In the genomic region with DNA sequence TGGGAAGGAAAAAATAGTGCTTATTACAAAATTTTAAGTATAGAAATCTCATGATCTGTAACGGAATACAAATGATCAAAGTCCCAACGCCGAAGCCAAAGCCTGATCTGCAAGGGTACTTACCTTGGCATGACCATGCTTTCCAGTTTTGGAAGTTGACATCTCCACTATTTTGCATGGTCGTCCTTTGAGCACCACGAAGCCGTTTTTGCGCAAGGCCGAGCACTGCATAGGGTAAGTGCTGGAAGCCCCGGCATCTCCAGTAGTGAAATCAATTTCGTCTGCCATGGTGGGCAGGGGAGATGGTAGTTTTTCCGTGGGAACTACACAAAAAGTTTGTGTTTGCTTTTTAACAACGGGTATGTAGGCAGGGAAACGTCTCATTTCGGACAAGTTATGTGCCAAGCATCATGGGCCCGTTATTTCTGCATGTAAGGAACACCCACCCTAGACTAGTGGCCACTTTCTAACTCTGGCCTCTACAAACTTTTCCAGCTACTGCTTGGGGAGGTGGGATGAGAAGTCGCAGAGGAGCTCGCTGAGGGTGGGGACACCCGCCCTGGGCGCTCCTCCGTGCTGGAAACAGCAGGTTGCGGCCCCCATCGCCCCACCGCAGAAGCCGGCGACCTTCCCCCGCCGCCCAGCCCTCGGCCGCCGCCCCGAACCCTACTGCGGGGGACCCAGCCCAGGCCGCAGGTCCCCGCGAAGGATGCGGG, we compare ENCODE assay signal across 8 cellular contexts. TPM values are rescaled to one million over a fixed set of nuclear protein-coding genes. Genes with fewer than 3 reads are reported as not detected.
A peak's percentile ranks its signal among the peaks of the same experiment; 100 is the strongest.
DNase-seq lines count a peak whose midpoint lies in the region; ATAC-seq, FAIRE-seq and TF ChIP-seq lines count a peak whose summit lies in the region.

No MANE protein-coding gene starts in this region.

- H3K27ac ChIP-seq in GM12878 (ENCODE audit: control insufficient read depth, insufficient read depth): no peak overlapping the region

- 0 out of 4 replicates have a peak, but pooled peaks cover 0 to 3% of the 10 kb centered on the region in 2 experiments for H3K27me3 ChIP-seq in GM12878 (replicated peaks in 1 of 2; ENCODE audit: control insufficient read depth in 2 of 2, insufficient read depth in 2 of 2, low read length in 1 of 2)

- H3K4me3 Mint-ChIP-seq in stimulated activated naive CD8-positive, alpha-beta T cell treated with anti-CD3 and anti-CD28 coated beads, Interleukin-15, Interleukin-2, amounts not matched to agents 100 ng/mL and 50 ng/mL, for 24 hours: peak overlapping the region; percentile 91

- RAD21 ChIA-PET in GM12878 (lab: Charles Lee; ENCODE audit: unreplicated experiment): no interaction called here

- no peak for FAIRE-seq in GM12878 (lab: Jason Lieb, UNC)

- TF ChIP-seq CTCF in GM12878 (IDR thresholded peaks at IDR 0.05 in 2 of 3, conservative IDR thresholded peaks at IDR 0.05 in 1 of 3; ENCODE audit: control insufficient read depth in 2 of 3, extremely low read depth in 1 of 3, insufficient read depth in 1 of 3, low read depth in 3 of 3, low read length in 3 of 3): no peak

- POLR2A ChIA-PET in GM12878 (lab: Charles Lee): no interaction called here

- peaks cover 8% of the 10 kb centered on the region for H3K9me3 ChIP-seq in GM12878 (replicated peaks; ENCODE audit: control insufficient read depth, insufficient read depth, low read length)

- no TSS peak for BruUV-seq in GM12878 (replicated peaks; lab: Mats Ljungman, UMichigan)

- CTCF ChIA-PET in GM12878 (lab: Yijun Ruan, JAX): interaction anchor here (0.7 kb wide), 1 partner anchor 60 kb away, joined by 3 read pairs; no protein-coding TSS in a partner anchor

- H3K4me1 Mint-ChIP-seq in stimulated activated naive CD8-positive, alpha-beta T cell treated with anti-CD3 and anti-CD28 coated beads, Interleukin-15, Interleukin-2, amounts not matched to agents 100 ng/mL and 50 ng/mL, for 24 hours (ENCODE audit: low read depth): peaks cover 18% of the 10 kb centered on the region

- no peak for TF ChIP-seq RAD21 in GM12878 (IDR thresholded peaks at IDR 0.05; ENCODE audit: insufficient read depth, low read depth, low read length)

- peak overlapping the region; percentile 93 for H3K4me2 ChIP-seq in GM12878 (ENCODE audit: control insufficient read depth, insufficient read depth)

- DNase-seq in NCI-H82 (lab: John Stamatoyannopoulos, UW): peak; percentile 60
- DNase-seq in NCI-H82 treated with DMSO at 0.1 percent for 48 hours (lab: John Stamatoyannopoulos, UW; ENCODE audit: unreplicated experiment): no peak
- DNase-seq in LHCN-M2 (ENCODE audit: low read depth): peak; percentile 36
- no peak for DNase-seq in GM12878 (ENCODE audit: low read depth, low spot score)
- DNase-seq in iris pigment epithelial cell (ENCODE audit: low read depth): peak; percentile 24

- SMC1A ChIA-PET in GM12878 (lab: Charles Lee; ENCODE audit: uncharacterized antibody, unreplicated experiment): no interaction called here

- H3K27ac Mint-ChIP-seq in stimulated activated naive CD8-positive, alpha-beta T cell treated with anti-CD3 and anti-CD28 coated beads, Interleukin-15, Interleukin-2, amounts not matched to agents 100 ng/mL and 50 ng/mL, for 24 hours: no peak overlapping the region

- intact Hi-C loops in GM12878 (cut with micrococcal nuclease; ENCODE audit: unreplicated experiment): loop anchor here (5.0 kb wide), 1 partner anchor 35 kb away; the partner anchor contains the start of gene RPL22L1

- H3K27me3 Mint-ChIP-seq in stimulated activated naive CD8-positive, alpha-beta T cell treated with anti-CD3 and anti-CD28 coated beads, Interleukin-15, Interleukin-2, amounts not matched to agents 100 ng/mL and 50 ng/mL, for 24 hours: no peaks in the 10 kb centered on the region

- peak overlapping the region; percentile 59; the same call in 1 of the 2 replicates for H3K9ac ChIP-seq in GM12878 (ENCODE audit: control insufficient read depth, insufficient read depth, low read length)

- H3K36me3 ChIP-seq in GM12878 (ENCODE audit: control insufficient read depth in 2 of 2, insufficient read depth in 2 of 2, low read length in 1 of 2): no peaks in the 10 kb centered on the region

- peaks cover 11% of the 10 kb centered on the region for H3K36me3 Mint-ChIP-seq in stimulated activated naive CD8-positive, alpha-beta T cell treated with anti-CD3 and anti-CD28 coated beads, Interleukin-15, Interleukin-2, amounts not matched to agents 100 ng/mL and 50 ng/mL, for 24 hours (ENCODE audit: low read depth)

- peak overlapping the region; percentile 80 for H3K4me3 ChIP-seq in GM12878

- 16% methylated on average over 25 of the region's 36 CpGs for WGBS in GM12878 (ENCODE audit: insufficient coverage, insufficient replicate concordance, low lambda C conversion rate, missing lambda C conversion rate)

- peak; percentile 38 for ATAC-seq in GM12878
- ATAC-seq in GM18511 (IDR thresholded peaks at IDR 0.05; ENCODE audit: unreplicated experiment): no peak
- no peak for ATAC-seq in HG03095 (IDR thresholded peaks at IDR 0.05; ENCODE audit: unreplicated experiment)

- in situ Hi-C loops in GM12878 (cut with MboI): no loop called here

- peaks cover 13% of the 10 kb centered on the region for H3K9me3 Mint-ChIP-seq in stimulated activated naive CD8-positive, alpha-beta T cell treated with anti-CD3 and anti-CD28 coated beads, Interleukin-15, Interleukin-2, amounts not matched to agents 100 ng/mL and 50 ng/mL, for 24 hours

- peak overlapping the region; percentile 87 for H2AFZ ChIP-seq in GM12878 (ENCODE audit: control insufficient read depth, low read depth, low read length)

- no peaks in the 10 kb centered on the region; the same call in 1 of the 2 replicates for H3K4me1 ChIP-seq in GM12878 (ENCODE audit: control insufficient read depth, insufficient read depth, low read length)

- TF ChIP-seq POLR2A in GM12878 (IDR thresholded peaks at IDR 0.05; ENCODE audit: low read depth, low read length): no peak

- no peak for TF ChIP-seq EP300 in GM12878 (IDR thresholded peaks at IDR 0.05; ENCODE audit: borderline replicate concordance in 1 of 2, control insufficient read depth in 1 of 2, low read depth in 2 of 2, low read length in 2 of 2)

- no peaks in the 10 kb centered on the region for H4K20me1 ChIP-seq in GM12878 (ENCODE audit: control insufficient read depth, insufficient read depth)

- no peaks in the 10 kb centered on the region for H3K79me2 ChIP-seq in GM12878 (ENCODE audit: control insufficient read depth, insufficient read depth, low read length)

TF ChIP-seq in GM12878, 131 proteins besides CTCF, POLR2A, EP300 and RAD21:
- TF ChIP-seq JUND (IDR thresholded peaks at IDR 0.05; ENCODE audit: low read depth, low read length): no peak
- no peak for TF ChIP-seq EGR1 (IDR thresholded peaks at IDR 0.05; ENCODE audit: borderline replicate concordance in 1 of 2, low read depth in 2 of 2, low read length in 2 of 2)
- no peak for TF ChIP-seq TBL1XR1 (IDR thresholded peaks at IDR 0.05; ENCODE audit: low read depth, low read length)

RNA-seq across cellular contexts. Expression of gene EIF5A2, which starts 0.8 kb away (rescaled TPM):
- total RNA-seq in LHCN-M2 (2014; rRNA removed) (10.0 and 11.6 TPM in 2 replicates), GM12878 (2014; rRNA removed) (0.44 and 1.4 TPM in 2 replicates), GM12878 (2014; rRNA removed; fragmentation: Illumina TruSeq; extraction: Trizol) (0.76 and 1.3 TPM in 2 replicates), GM12878 (2021) (1.4 and 2.5 TPM in 2 replicates)
- polyA plus RNA-seq in LHCN-M2 (2012): 11.5 TPM
- total RNA-seq in GM12878 (2013; cell fraction: nucleolus; rRNA removed): 0.07 TPM in 1 of 2 replicates, not detected in the other
- polyA plus RNA-seq in GM12878 (2011; ENCODE audit: low read depth): 0.29 TPM
- polyA plus RNA-seq in GM12878 (2011; rRNA removed) (1.8 and 3.6 TPM in 2 replicates), GM12878 (2014; fragmentation: Illumina TruSeq; extraction: Trizol) (2.6 and 6.3 TPM in 2 replicates), GM12878 (2014; fragmentation: Nextera tagmentation; extraction: Ambion mirVana) (1 to 10 TPM; 2.2 to 2.8 TPM), GM12878 (2014; rRNA removed) (0.42 and 1.5 TPM in 2 replicates), GM12878 (2016; fragmentation: Nextera tagmentation; extraction: Ambion mirVana) (1 to 10 TPM; 2.2 to 3.0 TPM)
- polyA plus RNA-seq in GM12878 (2011; cell fraction: cytosol; rRNA removed): 1.1 and 1.4 TPM in 2 replicates
- 0.27 and 1.2 TPM in 2 replicates for polyA plus RNA-seq in GM12878 (2011; cell fraction: nucleus; rRNA removed)
- 0.53 and 0.67 TPM in 2 replicates for polyA plus RNA-seq in GM12878 (2012)
- 1.4 and 2.9 TPM in 2 replicates for polyA minus RNA-seq in GM12878 (2011; rRNA and poly(A)+ RNA removed)
- polyA minus RNA-seq in GM12878 (2011; cell fraction: cytosol; rRNA and poly(A)+ RNA removed): 0.80 and 0.94 TPM in 2 replicates
- 0.24 and 0.77 TPM in 2 replicates for polyA minus RNA-seq in GM12878 (2011; cell fraction: nucleus; rRNA and poly(A)+ RNA removed)

RNA-seq across cellular contexts. Expression of gene RPL22L1, which starts 37.7 kb away (rescaled TPM):
- 585 and 621 TPM in 2 replicates for total RNA-seq in LHCN-M2 (2014; rRNA removed)
- 230 TPM for polyA plus RNA-seq in LHCN-M2 (2012)
- total RNA-seq in GM12878 (2013; cell fraction: nucleolus; rRNA removed): 21.3 and 23.3 TPM in 2 replicates
- 203 and 260 TPM in 2 replicates for total RNA-seq in GM12878 (2014; rRNA removed)
- 682 and 706 TPM in 2 replicates for total RNA-seq in GM12878 (2014; rRNA removed; fragmentation: Illumina TruSeq; extraction: Trizol)
- total RNA-seq in GM12878 (2021): 318 and 357 TPM in 2 replicates
- 478 TPM for polyA plus RNA-seq in GM12878 (2011; ENCODE audit: low read depth)
- polyA plus RNA-seq in GM12878 (2011; rRNA removed): 262 and 457 TPM in 2 replicates
- polyA plus RNA-seq in GM12878 (2011; cell fraction: cytosol; rRNA removed): 72.9 and 90.7 TPM in 2 replicates
- polyA plus RNA-seq in GM12878 (2011; cell fraction: nucleus; rRNA removed): 74.5 and 79.3 TPM in 2 replicates
- polyA plus RNA-seq in GM12878 (2012): 326 and 432 TPM in 2 replicates
- 643 and 1,057 TPM in 2 replicates for polyA plus RNA-seq in GM12878 (2014; fragmentation: Illumina TruSeq; extraction: Trizol)
- polyA plus RNA-seq in GM12878 (2014; fragmentation: Nextera tagmentation; extraction: Ambion mirVana): 100 to 1,000 TPM; 690 to 803 TPM
- polyA plus RNA-seq in GM12878 (2014; rRNA removed): 292 and 412 TPM in 2 replicates
- polyA plus RNA-seq in GM12878 (2016; fragmentation: Nextera tagmentation; extraction: Ambion mirVana): 100 to 1,000 TPM; 387 to 432 TPM
- polyA minus RNA-seq in GM12878 (2011; rRNA and poly(A)+ RNA removed): 10.0 and 12.3 TPM in 2 replicates
- polyA minus RNA-seq in GM12878 (2011; cell fraction: cytosol; rRNA and poly(A)+ RNA removed): 10.5 and 11.5 TPM in 2 replicates
- polyA minus RNA-seq in GM12878 (2011; cell fraction: nucleus; rRNA and poly(A)+ RNA removed): 9.1 and 13.0 TPM in 2 replicates

Comparison
In these comparisons a context has a peak if more than half of its experiments do, and no peak if none do; other contexts are left out.
1. DNase-seq: peak in NCI-H82 (single experiment), LHCN-M2 (single experiment) and iris pigment epithelial cell (single experiment); none in NCI-H82 treated with DMSO at 0.1 percent for 48 hours (single experiment) and GM12878 (single experiment).